In genomic region chr6:164532546-164533362, GRCh38 we compare ENCODE assay signal across 19 cellular contexts.
DNase-seq lines count a peak whose midpoint lies in the region; ATAC-seq, FAIRE-seq and TF ChIP-seq lines count a peak whose summit lies in the region.
"Had no signal": no experiment of that assay in that cellular context is flagged by ENCODE, and none has a peak within 500 bp of the region (broad histone marks: within the 10 kb centered on the region; RNA-seq: fewer than 3 reads in every experiment).

No MANE protein-coding gene starts in this region.

- H3K4me3 ChIP-seq in GM12878 (no peak overlapping the region), testis (no peak overlapping the region)
- H3K4me3 ChIP-seq: A549, SJSA1 had no signal

- FAIRE-seq in GM12878 (lab: Jason Lieb, UNC): no peak
- FAIRE-seq: A549, H54, HepG2 had no signal

- no peak overlapping the region for H3K4me2 ChIP-seq in GM12878 (ENCODE audit: control insufficient read depth, insufficient read depth)
- H3K4me2 ChIP-seq: A549 had no signal

- no peaks in the 10 kb centered on the region for H3K4me1 ChIP-seq in GM12878 (ENCODE audit: control insufficient read depth, insufficient read depth, low read length)
- no peaks in the 10 kb centered on the region for H3K4me1 ChIP-seq in testis
- H3K4me1 ChIP-seq: A549, SJSA1 had no signal

- RAD21 ChIA-PET in GM12878 (lab: Charles Lee; ENCODE audit: unreplicated experiment): interaction anchor here (1.0 to 1.4 kb wide), 4 partner anchors 24 to 78 kb away, joined by 3 to 4 read pairs (median 4); no protein-coding TSS in a partner anchor

- BruUV-seq in GM12878 (replicated peaks; lab: Mats Ljungman, UMichigan): no TSS peak

- TF ChIP-seq RAD21 in GM12878 (IDR thresholded peaks at IDR 0.05; ENCODE audit: insufficient read depth, low read depth, low read length): no peak

- H3K27me3 ChIP-seq in GM12878 (replicated peaks in 1 of 2; ENCODE audit: control insufficient read depth in 2 of 2, insufficient read depth in 2 of 2, low read length in 1 of 2): no peaks in the 10 kb centered on the region
- H3K27me3 ChIP-seq in testis: no peaks in the 10 kb centered on the region
- no peaks in the 10 kb centered on the region for H3K27me3 ChIP-seq in CD4-positive, alpha-beta T cell (ENCODE audit: control insufficient read depth, insufficient read depth, low read length)
- H3K27me3 ChIP-seq: SJSA1 had no signal

- H3K9ac ChIP-seq in GM12878 (ENCODE audit: control insufficient read depth, insufficient read depth, low read length): no peak overlapping the region

- DNase-seq in left ventricle myocardium superior (no peak), Right ventricle myocardium inferior (ENCODE audit: missing footprints) (no peak), GM12878 (ENCODE audit: low read depth, low spot score) (no peak), mesothelial cell of epicardium (ENCODE audit: low spot score in 2 of 2, unreplicated experiment in 2 of 2) (no peak), testis (peak; percentile 15), 8988T (no peak), natural killer cell (no peak)
- DNase-seq in CD4-positive, alpha-beta T cell: no peak
- DNase-seq: DMS79, GDM1, MM.1S, NCI-H1105, NCI-H2029, OCI-M1 had no signal

- in situ Hi-C loops in GM12878 (cut with MboI): no loop called here

- H3K27ac Mint-ChIP-seq in mesothelial cell of epicardium (peak overlapping the region; percentile 44), natural killer cell (no peak overlapping the region)
- no peak overlapping the region for H3K27ac Mint-ChIP-seq in CD4-positive, alpha-beta T cell

- H3K4me1 Mint-ChIP-seq in mesothelial cell of epicardium (peaks cover 25% of the 10 kb centered on the region), natural killer cell (no peaks in the 10 kb centered on the region)
- no peaks in the 10 kb centered on the region for H3K4me1 Mint-ChIP-seq in CD4-positive, alpha-beta T cell (ENCODE audit: low read depth)

- SMC1A ChIA-PET in GM12878 (lab: Charles Lee; ENCODE audit: uncharacterized antibody, unreplicated experiment): interaction anchor here (0.9 to 1.7 kb wide), 4 partner anchors 24 to 37 kb away, joined by 3 to 7 read pairs (median 4); no protein-coding TSS in a partner anchor

- H4K20me1 ChIP-seq in GM12878 (ENCODE audit: control insufficient read depth, insufficient read depth): no peaks in the 10 kb centered on the region

- no peak for TF ChIP-seq EP300 in GM12878 (IDR thresholded peaks at IDR 0.05; ENCODE audit: borderline replicate concordance in 1 of 2, control insufficient read depth in 1 of 2, low read depth in 2 of 2, low read length in 2 of 2)

- WGBS in GM12878 (ENCODE audit: insufficient coverage, insufficient replicate concordance, low lambda C conversion rate, missing lambda C conversion rate): 36% methylated on average over 10 of the region's 10 CpGs
- WGBS in testis, 2 donors: 38 to 45% methylated on average over 10 of the region's 10 CpGs

- POLR2A ChIA-PET in GM12878 (lab: Charles Lee): interaction anchor here (1.1 kb wide), 1 partner anchor 15 kb away, joined by 3 read pairs; no protein-coding TSS in a partner anchor
- POLR2A ChIA-PET in CD4-positive, alpha-beta T cell (lab: Charles Lee): no interaction called here

- H3K36me3 Mint-ChIP-seq in mesothelial cell of epicardium (no peaks in the 10 kb centered on the region), natural killer cell (no peaks in the 10 kb centered on the region)
- H3K36me3 Mint-ChIP-seq in CD4-positive, alpha-beta T cell (ENCODE audit: low read depth): no peaks in the 10 kb centered on the region

- TF ChIP-seq POLR2A in GM12878 (IDR thresholded peaks at IDR 0.05; ENCODE audit: low read depth, low read length): no peak
- no peak for TF ChIP-seq POLR2A in testis (IDR thresholded peaks at IDR 0.05)

- intact Hi-C loops in left ventricle myocardium superior (cut with micrococcal nuclease) (no loop called here), Right ventricle myocardium inferior (cut with DNase I) (no loop called here), GM12878 (cut with micrococcal nuclease; ENCODE audit: unreplicated experiment) (no loop called here), testis (cut with DNase I; ENCODE audit: low total_unique reads) (no loop called here), natural killer cell (cut with micrococcal nuclease) (no loop called here)
- intact Hi-C loops in CD4-positive, alpha-beta T cell (cut with DNase I, micrococcal nuclease): no loop called here

- CTCF ChIA-PET in GM12878 (lab: Yijun Ruan, JAX): no interaction called here
- CTCF ChIA-PET in CD4-positive, alpha-beta T cell (lab: Charles Lee): no interaction called here

- no peak overlapping the region for H2AFZ ChIP-seq in GM12878 (ENCODE audit: control insufficient read depth, low read depth, low read length)

- H3K27me3 Mint-ChIP-seq in mesothelial cell of epicardium (ENCODE audit: low read depth) (no peaks in the 10 kb centered on the region), natural killer cell (ENCODE audit: low read depth in 2 of 2) (no peaks in the 10 kb centered on the region)
- H3K27me3 Mint-ChIP-seq in CD4-positive, alpha-beta T cell: no peaks in the 10 kb centered on the region

- ATAC-seq in left ventricle myocardium superior (peak; percentile 63), Right ventricle myocardium inferior (no peak), GM12878 (peak; percentile 20; the same call in 2 of the 3 replicates), natural killer cell (no peak)
- ATAC-seq in CD4-positive, alpha-beta T cell (ENCODE audit: poor library complexity): no peak
- ATAC-seq: A549, HepG2 had no signal

- TF ChIP-seq CTCF in GM12878 (IDR thresholded peaks at IDR 0.05 in 2 of 3, conservative IDR thresholded peaks at IDR 0.05 in 1 of 3; ENCODE audit: control insufficient read depth in 2 of 3, extremely low read depth in 1 of 3, insufficient read depth in 1 of 3, low read depth in 3 of 3, low read length in 3 of 3) (no peak), mesothelial cell of epicardium (IDR thresholded peaks at IDR 0.05; ENCODE audit: unreplicated experiment) (no peak), testis (IDR thresholded peaks at IDR 0.05) (no peak), natural killer cell (IDR thresholded peaks at IDR 0.05) (no peak)
- TF ChIP-seq CTCF in CD4-positive, alpha-beta T cell (IDR thresholded peaks at IDR 0.05): no peak

- no peaks in the 10 kb centered on the region for H3K79me2 ChIP-seq in GM12878 (ENCODE audit: control insufficient read depth, insufficient read depth, low read length)

- H3K27ac ChIP-seq in GM12878 (ENCODE audit: control insufficient read depth, insufficient read depth) (no peak overlapping the region), testis (no peak overlapping the region)
- H3K27ac ChIP-seq in CD4-positive, alpha-beta T cell (ENCODE audit: low read depth, low read length): no peak overlapping the region
- H3K27ac ChIP-seq: A549, RWPE1, SJSA1 had no signal

- no peaks in the 10 kb centered on the region for H3K36me3 ChIP-seq in GM12878 (ENCODE audit: control insufficient read depth in 2 of 2, insufficient read depth in 2 of 2, low read length in 1 of 2)
- no peaks in the 10 kb centered on the region for H3K36me3 ChIP-seq in testis (ENCODE audit: low read depth, missing control alignments)
- H3K36me3 ChIP-seq: SJSA1 had no signal

- H3K9me3 Mint-ChIP-seq in mesothelial cell of epicardium (peaks cover 2% of the 10 kb centered on the region), natural killer cell (peaks cover 13 to 17% of the 10 kb centered on the region in 2 donors)
- H3K9me3 Mint-ChIP-seq in CD4-positive, alpha-beta T cell: peaks cover 7% of the 10 kb centered on the region

- H3K4me3 Mint-ChIP-seq in mesothelial cell of epicardium (no peak overlapping the region), natural killer cell (no peak overlapping the region)
- H3K4me3 Mint-ChIP-seq in CD4-positive, alpha-beta T cell: no peak overlapping the region

- H3K9me3 ChIP-seq in GM12878 (replicated peaks; ENCODE audit: control insufficient read depth, insufficient read depth, low read length): no peaks in the 10 kb centered on the region
- H3K9me3 ChIP-seq in testis: no peaks in the 10 kb centered on the region
- no peaks in the 10 kb centered on the region for H3K9me3 ChIP-seq in CD4-positive, alpha-beta T cell (ENCODE audit: control insufficient read depth, low read length)
- H3K9me3 ChIP-seq: A549 had no signal

TF ChIP-seq in GM12878, 131 proteins besides CTCF, POLR2A, EP300 and RAD21 (continues in another document):
- TF ChIP-seq IKZF1 (conservative IDR thresholded peaks at IDR 0.05) (no peak), SP1 (IDR thresholded peaks at IDR 0.05; ENCODE audit: low read depth, low read length) (no peak), BACH1 (IDR thresholded peaks at IDR 0.05; ENCODE audit: borderline replicate concordance) (no peak), NFXL1 (IDR thresholded peaks at IDR 0.05; ENCODE audit: borderline replicate concordance) (no peak), CBX5 (IDR thresholded peaks at IDR 0.05; ENCODE audit: low read depth) (no peak), PML (IDR thresholded peaks at IDR 0.05; ENCODE audit: low read length) (no peak), POLR2AphosphoS5 (IDR thresholded peaks at IDR 0.05; ENCODE audit: low read length) (no peak), BHLHE40 (IDR thresholded peaks at IDR 0.05; ENCODE audit: borderline replicate concordance in 1 of 2, low read depth in 2 of 2, low read length in 1 of 2) (no peak), SIN3A (IDR thresholded peaks at IDR 0.05; ENCODE audit: low read depth, low read length) (no peak), SREBF2 (IDR thresholded peaks at IDR 0.05; ENCODE audit: low read length) (no peak), SIX5 (IDR thresholded peaks at IDR 0.05; ENCODE audit: low read depth, low read length, severe bottlenecking) (no peak), SKIL (IDR thresholded peaks at IDR 0.05; ENCODE audit: low read depth, poor library complexity, severe bottlenecking) (no peak)

Comparison
In these comparisons a context has a peak if more than half of its experiments do, and no peak if none do; other contexts are left out.
1. ATAC-seq: peak in left ventricle myocardium superior (single experiment) and GM12878 (single experiment); none in Right ventricle myocardium inferior (single experiment), natural killer cell (0 of 3) and CD4-positive, alpha-beta T cell (single experiment).